ENCODE assay signal across 16 cellular contexts in the genomic region with DNA sequence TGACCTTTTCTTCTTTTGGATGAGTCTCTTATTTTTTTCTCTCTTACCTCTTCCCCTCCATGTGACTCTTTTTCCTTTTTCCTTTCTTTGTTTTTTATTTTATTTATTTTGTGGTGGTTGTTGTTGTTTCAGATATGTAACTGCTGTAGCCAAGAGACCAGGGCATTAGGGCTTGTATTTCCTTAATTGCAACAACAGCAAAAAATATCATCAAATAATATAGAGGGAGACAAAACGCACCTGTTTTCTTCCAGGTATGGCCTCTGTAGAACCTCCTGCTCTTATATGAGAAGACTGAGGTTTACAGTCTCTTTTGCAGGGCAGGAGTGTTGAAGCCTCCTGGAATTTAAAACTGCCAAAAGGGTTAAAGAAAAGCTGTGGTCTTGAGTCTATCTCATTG.
DNase-seq lines count a peak whose midpoint lies in the region; ATAC-seq and TF ChIP-seq lines count a peak whose summit lies in the region.
"Had no signal": no experiment of that assay in that cellular context is flagged by ENCODE, and none has a peak within 500 bp of the region (broad histone marks: within the 10 kb centered on the region; RNA-seq: fewer than 3 reads in every experiment).

No MANE protein-coding gene starts in this region.

- no peak overlapping the region for H3K9ac ChIP-seq in BLaER1

- no peaks in the 10 kb centered on the region for H3K36me3 ChIP-seq in left ventricle myocardium inferior
- no peaks in the 10 kb centered on the region for H3K36me3 ChIP-seq in BLaER1
- H3K36me3 ChIP-seq in Peyer's patch, result no peaks in the 10 kb centered on the region
- H3K36me3 ChIP-seq: HAP-1 had no signal

- H3K4me2 ChIP-seq in BLaER1, result peak overlapping the region; percentile 65

- H4K20me1 ChIP-seq in BLaER1, result no peaks in the 10 kb centered on the region

- H3K4me1 ChIP-seq in left ventricle myocardium inferior, result peaks cover 13% of the 10 kb centered on the region
- H3K4me1 ChIP-seq in BLaER1, result peaks cover 67% of the 10 kb centered on the region
- no peaks in the 10 kb centered on the region for H3K4me1 ChIP-seq in Peyer's patch
- H3K4me1 ChIP-seq: HAP-1 had no signal

- no peak for DNase-seq in Right ventricle myocardium superior
- DNase-seq in left ventricle myocardium inferior, result no peak
- no peak for DNase-seq in Peyer's patch
- DNase-seq in MV-4-11 (lab: John Stamatoyannopoulos, UW), result no peak
- DNase-seq: 8988T; CD4-positive, alpha-beta T cell; CD8-positive, alpha-beta memory T cell; DMS 273 treated with DMSO at 0.1 percent for 48 hours; DMS79; GF-D8; GOT3; HFFc6 had no signal

- no peak overlapping the region for H3K4me3 ChIP-seq in left ventricle myocardium inferior
- no peak overlapping the region for H3K4me3 ChIP-seq in BLaER1
- H3K4me3 ChIP-seq in Peyer's patch, result no peak overlapping the region
- H3K4me3 ChIP-seq: HAP-1 had no signal

- TF ChIP-seq POLR2A in Peyer's patch (IDR thresholded peaks at IDR 0.05), result no peak

- H3K9me3 ChIP-seq in left ventricle myocardium inferior (replicated peaks) (no peaks in the 10 kb centered on the region), BLaER1 (no peaks in the 10 kb centered on the region), Peyer's patch (no peaks in the 10 kb centered on the region)
- H3K9me3 ChIP-seq: HAP-1 had no signal

- no peak for TF ChIP-seq CTCF in left ventricle myocardium inferior (IDR thresholded peaks at IDR 0.05; ENCODE audit: borderline replicate concordance)
- TF ChIP-seq CTCF in Peyer's patch (IDR thresholded peaks at IDR 0.05), result no peak

- peaks cover 5% of the 10 kb centered on the region for H3K27me3 ChIP-seq in left ventricle myocardium inferior (ENCODE audit: low read depth)
- no peaks in the 10 kb centered on the region for H3K27me3 ChIP-seq in BLaER1
- H3K27me3 ChIP-seq in Peyer's patch, result no peaks in the 10 kb centered on the region

- intact Hi-C loops in Right ventricle myocardium superior (cut with DNase I), result no loop called here
- intact Hi-C loops in left ventricle myocardium inferior (cut with micrococcal nuclease), result no loop called here

- peak; percentile 14 for ATAC-seq in Right ventricle myocardium superior (ENCODE audit: poor library complexity)
- ATAC-seq in GM19324 (IDR thresholded peaks at IDR 0.05; ENCODE audit: low FRiP score, unreplicated experiment), result peak; percentile 14
- no peak for ATAC-seq in HG03139 (IDR thresholded peaks at IDR 0.05; ENCODE audit: unreplicated experiment)

- H3K27ac ChIP-seq in left ventricle myocardium inferior (replicated peaks) (no peak overlapping the region), BLaER1 (no peak overlapping the region), Peyer's patch (no peak overlapping the region)
